In genomic region chr10:42932735-42933453, GRCh38 we compare ENCODE assay signal across 8 cellular contexts.
DNase-seq lines count a peak whose midpoint lies in the region; ATAC-seq and TF ChIP-seq lines count a peak whose summit lies in the region.

No MANE protein-coding gene starts in this region.

- CTCF ChIA-PET in SK-N-SH (lab: Yijun Ruan, JAX) = no interaction called here

- H4K20me1 ChIP-seq in SK-N-SH (ENCODE audit: insufficient read depth) = no peaks in the 10 kb centered on the region

- DNase-seq in activated effector memory CD4-positive, alpha-beta T cell treated with anti-CD3 and anti-CD28 coated beads, Interleukin-2, amount 50 U/mL, for 16 hours = peak; percentile 78
- no peak for DNase-seq in activated effector memory CD4-positive, alpha-beta T cell treated with Interleukin-2 at 50 U/mL for 16 hours
- DNase-seq in ecto neural progenitor cell (ENCODE audit: low spot score) = peak; percentile 87
- no peak for DNase-seq in upper lobe of right lung
- DNase-seq in SK-N-SH = no peak
- DNase-seq in NCI-H187 treated with DMSO at 0.1 percent for 48 hours (lab: John Stamatoyannopoulos, UW) = no peak
- DNase-seq in NCI-H187 (lab: John Stamatoyannopoulos, UW) = no peak

- intact Hi-C loops in upper lobe of right lung (cut with DNase I) = no loop called here

- no peak overlapping the region for H3K4me3 ChIP-seq in neuron (ENCODE audit: low read length)
- H3K4me3 ChIP-seq in upper lobe of right lung = peak overlapping the region; percentile 16
- H3K4me3 ChIP-seq in SK-N-SH (ENCODE audit: low read depth in 2 of 2, low read length in 1 of 2) = no peak overlapping the region

- H3K27ac ChIP-seq in upper lobe of right lung (no peak overlapping the region), SK-N-SH (ENCODE audit: low read depth in 2 of 2, low read length in 1 of 2) (peak overlapping the region in 1 of 2 experiments; percentile 16; a peak in 1 of 4 replicates)

- ATAC-seq in upper lobe of right lung = peak; percentile 10

- peak overlapping the region; percentile 5 for H2AFZ ChIP-seq in neuron (ENCODE audit: low read depth, low read length)
- H2AFZ ChIP-seq in SK-N-SH (ENCODE audit: low read depth) = no peak overlapping the region

- H3K9me3 ChIP-seq in neuron (ENCODE audit: low read length) (no peaks in the 10 kb centered on the region), upper lobe of right lung (no peaks in the 10 kb centered on the region), SK-N-SH (no peaks in the 10 kb centered on the region)

- no peak overlapping the region for H3K4me2 ChIP-seq in SK-N-SH

- no peaks in the 10 kb centered on the region for H3F3A ChIP-seq in SK-N-SH (replicated peaks; ENCODE audit: insufficient read depth)

- POLR2A ChIA-PET in SK-N-SH (lab: Yijun Ruan, JAX) = no interaction called here

- H3K27me3 ChIP-seq in neuron (ENCODE audit: insufficient read depth, low read length) = peaks cover 32% of the 10 kb centered on the region
- H3K27me3 ChIP-seq in upper lobe of right lung = peaks cover 70% of the 10 kb centered on the region
- H3K27me3 ChIP-seq in SK-N-SH (ENCODE audit: insufficient read depth) = no peaks in the 10 kb centered on the region

- H3K4me1 ChIP-seq in neuron (ENCODE audit: insufficient read depth, low read length) (no peaks in the 10 kb centered on the region), upper lobe of right lung (peaks cover 12% of the 10 kb centered on the region), SK-N-SH (ENCODE audit: control insufficient read depth in 1 of 2, insufficient read depth in 2 of 2, low read depth in 1 of 2, low read length in 1 of 2) (peaks cover 0 to 31% of the 10 kb centered on the region in 2 experiments; a peak in 1 of 4 replicates)

- no peak for TF ChIP-seq RAD21 in SK-N-SH (IDR thresholded peaks at IDR 0.05; ENCODE audit: low read length)

- no peak overlapping the region for H3K9ac ChIP-seq in SK-N-SH

- no peak for TF ChIP-seq EP300 in SK-N-SH (IDR thresholded peaks at IDR 0.05; ENCODE audit: borderline replicate concordance in 1 of 2, low read depth in 1 of 2, low read length in 1 of 2)

- TF ChIP-seq CTCF in upper lobe of right lung (IDR thresholded peaks at IDR 0.05) (no peak), SK-N-SH (IDR thresholded peaks at IDR 0.05) (no peak)

- H3K36me3 ChIP-seq in neuron (ENCODE audit: insufficient read depth, low read length) = no peaks in the 10 kb centered on the region
- H3K36me3 ChIP-seq in upper lobe of right lung = no peaks in the 10 kb centered on the region
- H3K36me3 ChIP-seq in SK-N-SH (replicated peaks in 1 of 2; ENCODE audit: control insufficient read depth in 1 of 2, insufficient read depth in 2 of 2, low read length in 1 of 2) = no peaks in the 10 kb centered on the region

- H3K9me2 ChIP-seq in SK-N-SH = no peaks in the 10 kb centered on the region

- 72% methylated on average over 30 of the region's 45 CpGs for WGBS in SK-N-SH (ENCODE audit: low lambda C conversion rate)

- H3K79me2 ChIP-seq in SK-N-SH (ENCODE audit: insufficient read depth) = no peaks in the 10 kb centered on the region

TF ChIP-seq in SK-N-SH, 30 proteins besides CTCF, POLR2A, EP300 and RAD21:
- TF ChIP-seq ZBTB33 (IDR thresholded peaks at IDR 0.05; ENCODE audit: borderline replicate concordance, low read depth) = no peak
- TF ChIP-seq SMC3 (IDR thresholded peaks at IDR 0.05; ENCODE audit: low read depth, low read length) = no peak
- TF ChIP-seq FOSL2 (IDR thresholded peaks at IDR 0.05; ENCODE audit: borderline replicate concordance, low read depth) = no peak
- TF ChIP-seq IRF3 (IDR thresholded peaks at IDR 0.05; ENCODE audit: low read depth, low read length) = no peak
- TF ChIP-seq, protein P1, sequence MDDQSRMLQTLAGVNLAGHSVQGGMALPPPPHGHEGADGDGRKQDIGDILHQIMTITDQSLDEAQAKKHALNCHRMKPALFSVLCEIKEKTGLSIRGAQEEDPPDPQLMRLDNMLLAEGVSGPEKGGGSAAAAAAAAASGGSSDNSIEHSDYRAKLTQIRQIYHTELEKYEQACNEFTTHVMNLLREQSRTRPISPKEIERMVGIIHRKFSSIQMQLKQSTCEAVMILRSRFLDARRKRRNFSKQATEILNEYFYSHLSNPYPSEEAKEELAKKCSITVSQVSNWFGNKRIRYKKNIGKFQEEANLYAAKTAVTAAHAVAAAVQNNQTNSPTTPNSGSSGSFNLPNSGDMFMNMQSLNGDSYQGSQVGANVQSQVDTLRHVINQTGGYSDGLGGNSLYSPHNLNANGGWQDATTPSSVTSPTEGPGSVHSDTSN (IDR thresholded peaks at IDR 0.05) = no peak
- TF ChIP-seq, protein P2, sequence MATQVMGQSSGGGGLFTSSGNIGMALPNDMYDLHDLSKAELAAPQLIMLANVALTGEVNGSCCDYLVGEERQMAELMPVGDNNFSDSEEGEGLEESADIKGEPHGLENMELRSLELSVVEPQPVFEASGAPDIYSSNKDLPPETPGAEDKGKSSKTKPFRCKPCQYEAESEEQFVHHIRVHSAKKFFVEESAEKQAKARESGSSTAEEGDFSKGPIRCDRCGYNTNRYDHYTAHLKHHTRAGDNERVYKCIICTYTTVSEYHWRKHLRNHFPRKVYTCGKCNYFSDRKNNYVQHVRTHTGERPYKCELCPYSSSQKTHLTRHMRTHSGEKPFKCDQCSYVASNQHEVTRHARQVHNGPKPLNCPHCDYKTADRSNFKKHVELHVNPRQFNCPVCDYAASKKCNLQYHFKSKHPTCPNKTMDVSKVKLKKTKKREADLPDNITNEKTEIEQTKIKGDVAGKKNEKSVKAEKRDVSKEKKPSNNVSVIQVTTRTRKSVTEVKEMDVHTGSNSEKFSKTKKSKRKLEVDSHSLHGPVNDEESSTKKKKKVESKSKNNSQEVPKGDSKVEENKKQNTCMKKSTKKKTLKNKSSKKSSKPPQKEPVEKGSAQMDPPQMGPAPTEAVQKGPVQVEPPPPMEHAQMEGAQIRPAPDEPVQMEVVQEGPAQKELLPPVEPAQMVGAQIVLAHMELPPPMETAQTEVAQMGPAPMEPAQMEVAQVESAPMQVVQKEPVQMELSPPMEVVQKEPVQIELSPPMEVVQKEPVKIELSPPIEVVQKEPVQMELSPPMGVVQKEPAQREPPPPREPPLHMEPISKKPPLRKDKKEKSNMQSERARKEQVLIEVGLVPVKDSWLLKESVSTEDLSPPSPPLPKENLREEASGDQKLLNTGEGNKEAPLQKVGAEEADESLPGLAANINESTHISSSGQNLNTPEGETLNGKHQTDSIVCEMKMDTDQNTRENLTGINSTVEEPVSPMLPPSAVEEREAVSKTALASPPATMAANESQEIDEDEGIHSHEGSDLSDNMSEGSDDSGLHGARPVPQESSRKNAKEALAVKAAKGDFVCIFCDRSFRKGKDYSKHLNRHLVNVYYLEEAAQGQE (IDR thresholded peaks at IDR 0.05; ENCODE audit: low read depth, low read length) = no peak
- no peak for TF ChIP-seq YY1 (IDR thresholded peaks at IDR 0.05; ENCODE audit: low read depth)
- TF ChIP-seq JUND (IDR thresholded peaks at IDR 0.05) = no peak
- TF ChIP-seq FOXM1 (IDR thresholded peaks at IDR 0.05; ENCODE audit: low read depth) = no peak
- TF ChIP-seq GATA2 (CRISPR knock-in tag; IDR thresholded peaks at IDR 0.05) = no peak
- no peak for TF ChIP-seq FOXJ3 (CRISPR knock-in tag; IDR thresholded peaks at IDR 0.05)

Comparison
In these comparisons a context has a peak if more than half of its experiments do, and no peak if none do; other contexts are left out.
1. DNase-seq: peak in activated effector memory CD4-positive, alpha-beta T cell treated with anti-CD3 and anti-CD28 coated beads, Interleukin-2, amount 50 U/mL, for 16 hours (single experiment) and ecto neural progenitor cell (single experiment); none in activated effector memory CD4-positive, alpha-beta T cell treated with Interleukin-2 at 50 U/mL for 16 hours (single experiment), upper lobe of right lung (single experiment), SK-N-SH (single experiment), NCI-H187 treated with DMSO at 0.1 percent for 48 hours (single experiment) and NCI-H187 (0 of 2).